1 cellular context compared by ENCODE assay signal in the genomic region with DNA sequence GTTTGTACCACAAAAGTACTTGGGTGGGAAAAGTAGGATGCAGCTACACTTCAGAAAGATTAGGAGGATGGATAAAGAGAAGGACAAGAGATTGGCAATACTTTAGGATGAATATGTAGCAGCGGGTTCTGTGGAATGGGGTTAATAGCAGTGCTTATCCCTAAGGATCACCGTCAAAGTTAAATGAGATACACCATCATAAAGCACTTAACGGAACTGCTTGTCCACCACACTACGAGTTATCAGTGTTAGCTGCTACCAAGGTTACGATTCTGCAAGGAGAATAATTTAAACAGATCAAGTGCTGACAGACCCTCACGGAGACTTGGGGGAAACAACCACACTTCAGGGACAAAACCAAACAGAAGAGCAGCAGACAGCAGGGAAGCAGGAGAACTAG.
TF ChIP-seq lines count a peak whose summit lies in the region.

No MANE protein-coding gene starts in this region.

TF ChIP-seq in HCT116, 20 proteins besides CTCF, POLR2A, EP300 and RAD21 (continued from another document):
- TF ChIP-seq, protein P1, sequence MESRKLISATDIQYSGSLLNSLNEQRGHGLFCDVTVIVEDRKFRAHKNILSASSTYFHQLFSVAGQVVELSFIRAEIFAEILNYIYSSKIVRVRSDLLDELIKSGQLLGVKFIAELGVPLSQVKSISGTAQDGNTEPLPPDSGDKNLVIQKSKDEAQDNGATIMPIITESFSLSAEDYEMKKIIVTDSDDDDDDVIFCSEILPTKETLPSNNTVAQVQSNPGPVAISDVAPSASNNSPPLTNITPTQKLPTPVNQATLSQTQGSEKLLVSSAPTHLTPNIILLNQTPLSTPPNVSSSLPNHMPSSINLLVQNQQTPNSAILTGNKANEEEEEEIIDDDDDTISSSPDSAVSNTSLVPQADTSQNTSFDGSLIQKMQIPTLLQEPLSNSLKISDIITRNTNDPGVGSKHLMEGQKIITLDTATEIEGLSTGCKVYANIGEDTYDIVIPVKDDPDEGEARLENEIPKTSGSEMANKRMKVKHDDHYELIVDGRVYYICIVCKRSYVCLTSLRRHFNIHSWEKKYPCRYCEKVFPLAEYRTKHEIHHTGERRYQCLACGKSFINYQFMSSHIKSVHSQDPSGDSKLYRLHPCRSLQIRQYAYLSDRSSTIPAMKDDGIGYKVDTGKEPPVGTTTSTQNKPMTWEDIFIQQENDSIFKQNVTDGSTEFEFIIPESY (IDR thresholded peaks at IDR 0.05; ENCODE audit: extremely low read depth, insufficient replicate concordance, low read length): no peak
- TF ChIP-seq CBX3 (IDR thresholded peaks at IDR 0.05; ENCODE audit: low read depth) (no peak), SIN3A (IDR thresholded peaks at IDR 0.05; ENCODE audit: low read depth) (no peak), EZH2 (IDR thresholded peaks at IDR 0.05) (no peak), CEBPB (IDR thresholded peaks at IDR 0.05; ENCODE audit: low read depth) (no peak), EGR1 (IDR thresholded peaks at IDR 0.05; ENCODE audit: low read depth) (no peak)
TF ChIP-seq in HCT116: peak in this region for 0.
